19 cellular contexts compared by ENCODE assay signal in the genomic region with DNA sequence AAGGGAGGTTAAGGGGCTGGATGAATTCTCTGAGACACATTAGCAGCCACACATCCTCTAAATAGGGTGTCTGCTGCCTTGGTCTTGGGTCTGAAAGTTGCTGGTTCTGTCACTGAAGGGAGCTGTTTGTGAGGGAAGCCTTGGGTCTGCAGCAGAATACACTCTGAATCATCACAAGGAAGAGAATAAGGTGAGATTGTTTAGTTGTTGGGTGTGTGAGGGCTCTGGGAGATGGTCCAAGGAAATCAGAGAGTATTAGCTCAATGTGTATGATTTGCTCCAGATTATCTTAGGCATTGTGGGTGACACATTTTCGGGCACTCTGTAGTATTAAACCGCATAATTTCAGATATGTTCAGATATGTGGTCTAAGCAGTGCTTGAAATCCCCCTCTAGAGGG.
DNase-seq lines count a peak whose midpoint lies in the region; ATAC-seq, FAIRE-seq and TF ChIP-seq lines count a peak whose summit lies in the region.
"Had no signal": no experiment of that assay in that cellular context is flagged by ENCODE, and none has a peak within 500 bp of the region (broad histone marks: within the 10 kb centered on the region; RNA-seq: fewer than 3 reads in every experiment).

No MANE protein-coding gene starts in this region.

- no peak overlapping the region for H3K4ac ChIP-seq in neuronal stem cell (ENCODE audit: low read length)

- H3K18ac ChIP-seq in neuronal stem cell (ENCODE audit: low read length), result no peak overlapping the region

- H3K27me3 ChIP-seq in astrocyte (ENCODE audit: insufficient read depth, low read length) (no peaks in the 10 kb centered on the region), neuronal stem cell (ENCODE audit: control insufficient read depth in 3 of 3, insufficient read depth in 3 of 3, low read depth in 1 of 3, low read length in 3 of 3) (no peaks in the 10 kb centered on the region), ovary (no peaks in the 10 kb centered on the region)
- H3K27me3 ChIP-seq: BE2C had no signal

- peaks cover 2% of the 10 kb centered on the region for H3K4me1 Mint-ChIP-seq in astrocyte (ENCODE audit: low read depth, unreplicated experiment)
- H3K4me1 Mint-ChIP-seq in stimulated activated effector memory CD8-positive, alpha-beta T cell treated with anti-CD3 and anti-CD28 coated beads, Interleukin-12 subunit alpha, Interleukin-12 subunit beta, amount 100 ng/mL, for 72 hours, result no peaks in the 10 kb centered on the region
- H3K4me1 Mint-ChIP-seq: CD4-positive, alpha-beta memory T cell had no signal

- no peak overlapping the region for H4K91ac ChIP-seq in neuronal stem cell (ENCODE audit: low read depth, low read length, poor library complexity)

- H4K20me1 ChIP-seq in astrocyte (ENCODE audit: insufficient read depth, low read length), result no peaks in the 10 kb centered on the region

- no peak for TF ChIP-seq EP300 in ovary (IDR thresholded peaks at IDR 0.05)

- no peaks in the 10 kb centered on the region for H3K9me3 Mint-ChIP-seq in astrocyte (ENCODE audit: unreplicated experiment)
- H3K9me3 Mint-ChIP-seq in stimulated activated effector memory CD8-positive, alpha-beta T cell treated with anti-CD3 and anti-CD28 coated beads, Interleukin-12 subunit alpha, Interleukin-12 subunit beta, amount 100 ng/mL, for 72 hours, result peaks cover 3% of the 10 kb centered on the region
- H3K9me3 Mint-ChIP-seq: HFFc6 had no signal

- H3K27me3 Mint-ChIP-seq in astrocyte (ENCODE audit: low read depth, unreplicated experiment), result peaks cover 6% of the 10 kb centered on the region
- H3K27me3 Mint-ChIP-seq: CD4-positive, alpha-beta memory T cell had no signal

- no peak overlapping the region for H3K14ac ChIP-seq in neuronal stem cell (ENCODE audit: low read length)

- H3K9ac ChIP-seq in astrocyte (ENCODE audit: low read length), result no peak overlapping the region
- no peak overlapping the region for H3K9ac ChIP-seq in neuronal stem cell (ENCODE audit: low read depth, low read length, poor library complexity)

- FAIRE-seq in astrocyte (lab: Jason Lieb, UNC), result no peak
- FAIRE-seq: A549, G401.6, GM12892, GM19239 had no signal

- H3K4me1 ChIP-seq in astrocyte (ENCODE audit: insufficient read depth, low read length) (no peaks in the 10 kb centered on the region), neuronal stem cell (ENCODE audit: control insufficient read depth in 2 of 2, insufficient read depth in 1 of 2, low read depth in 1 of 2, low read length in 2 of 2) (no peaks in the 10 kb centered on the region), ovary (ENCODE audit: insufficient read depth) (no peaks in the 10 kb centered on the region)
- H3K4me1 ChIP-seq: A549, BE2C had no signal

- DNase-seq in M059J (ENCODE audit: low read depth), result peak; percentile 5
- peak; percentile 8 for DNase-seq in astrocyte (ENCODE audit: low read depth)
- no peak for DNase-seq in stimulated activated effector memory CD8-positive, alpha-beta T cell treated with anti-CD3 and anti-CD28 coated beads, Interleukin-12 subunit alpha, Interleukin-12 subunit beta, amount 100 ng/mL, for 72 hours (ENCODE audit: low spot score in 2 of 2)
- no peak for DNase-seq in GDM1 (lab: John Stamatoyannopoulos, UW)
- DNase-seq in neuronal stem cell (ENCODE audit: low spot score), result no peak
- no peak for DNase-seq in ovary
- DNase-seq: BE2C; CD4-positive, alpha-beta memory T cell; DMS79 treated with DMSO at 0.1 percent for 48 hours; EL; GOT3; HCEC 1CT; HFFc6 had no signal

- no peak overlapping the region for H3K4me3 Mint-ChIP-seq in astrocyte (ENCODE audit: unreplicated experiment)
- H3K4me3 Mint-ChIP-seq in stimulated activated effector memory CD8-positive, alpha-beta T cell treated with anti-CD3 and anti-CD28 coated beads, Interleukin-12 subunit alpha, Interleukin-12 subunit beta, amount 100 ng/mL, for 72 hours, result no peak overlapping the region
- H3K4me3 Mint-ChIP-seq: CD4-positive, alpha-beta memory T cell; HFFc6 had no signal

- H3K79me2 ChIP-seq in astrocyte (ENCODE audit: insufficient read depth, low read length), result no peaks in the 10 kb centered on the region

- H2BK15ac ChIP-seq in neuronal stem cell (ENCODE audit: low read length), result no peak overlapping the region

- no peaks in the 10 kb centered on the region for H3K79me1 ChIP-seq in neuronal stem cell (ENCODE audit: low read depth, low read length)

- no peak overlapping the region for H4K8ac ChIP-seq in neuronal stem cell (ENCODE audit: low read depth, low read length)

- H3K4me2 ChIP-seq in astrocyte (ENCODE audit: low read length) (no peak overlapping the region), neuronal stem cell (ENCODE audit: insufficient read depth, low read length, poor library complexity, severe bottlenecking) (no peak overlapping the region)
- H3K4me2 ChIP-seq: A549 had no signal

- TF ChIP-seq POLR2A in ovary (IDR thresholded peaks at IDR 0.05), result no peak

- TF ChIP-seq CTCF in astrocyte (IDR thresholded peaks at IDR 0.05; ENCODE audit: insufficient read depth, low read depth, low read length) (no peak), ovary (IDR thresholded peaks at IDR 0.05) (no peak)

- intact Hi-C loops in ovary (cut with DNase I), result no loop called here

- H3K36me3 Mint-ChIP-seq in astrocyte (ENCODE audit: low read depth, unreplicated experiment), result no peaks in the 10 kb centered on the region
- H3K36me3 Mint-ChIP-seq in stimulated activated effector memory CD8-positive, alpha-beta T cell treated with anti-CD3 and anti-CD28 coated beads, Interleukin-12 subunit alpha, Interleukin-12 subunit beta, amount 100 ng/mL, for 72 hours, result no peaks in the 10 kb centered on the region
- H3K36me3 Mint-ChIP-seq: CD4-positive, alpha-beta memory T cell had no signal

- H3K36me3 ChIP-seq in astrocyte (ENCODE audit: insufficient read depth, low read length), result no peaks in the 10 kb centered on the region
- no peaks in the 10 kb centered on the region for H3K36me3 ChIP-seq in neuronal stem cell (replicated peaks in 1 of 2; ENCODE audit: control insufficient read depth in 2 of 2, insufficient read depth in 2 of 2, low read length in 2 of 2)
- no peaks in the 10 kb centered on the region for H3K36me3 ChIP-seq in ovary
- H3K36me3 ChIP-seq: BE2C had no signal

- H2AFZ ChIP-seq in astrocyte (ENCODE audit: low read depth, low read length) (no peak overlapping the region), neuronal stem cell (ENCODE audit: low read length) (no peak overlapping the region)

- no peak overlapping the region for H2AK5ac ChIP-seq in neuronal stem cell (ENCODE audit: low read depth, low read length)

- H3K23ac ChIP-seq in neuronal stem cell (ENCODE audit: low read depth, low read length, poor library complexity), result no peak overlapping the region

- no peak overlapping the region for H2BK120ac ChIP-seq in neuronal stem cell (ENCODE audit: low read depth, low read length)

- no peak overlapping the region for H3K27ac ChIP-seq in astrocyte (ENCODE audit: low read depth, low read length)
- no peak overlapping the region for H3K27ac ChIP-seq in neuronal stem cell (replicated peaks; ENCODE audit: low read length)
- H3K27ac ChIP-seq in ovary, result no peak overlapping the region
- H3K27ac ChIP-seq: A549, HL-60 had no signal

- no peak overlapping the region for H2BK12ac ChIP-seq in neuronal stem cell (ENCODE audit: low read length)

- ATAC-seq in esophagus mucosa, result peak; percentile 73
- peak; percentile 8 for ATAC-seq in stimulated activated effector memory CD8-positive, alpha-beta T cell treated with anti-CD3 and anti-CD28 coated beads, Interleukin-12 subunit alpha, Interleukin-12 subunit beta, amount 100 ng/mL, for 72 hours
- ATAC-seq: A549 had no signal

- H2BK5ac ChIP-seq in neuronal stem cell (ENCODE audit: low read length), result no peak overlapping the region

- no peaks in the 10 kb centered on the region for H3K9me3 ChIP-seq in astrocyte (ENCODE audit: insufficient read depth, low read depth, low read length)
- H3K9me3 ChIP-seq in neuronal stem cell (replicated peaks in 1 of 2; ENCODE audit: control insufficient read depth in 2 of 2, insufficient read depth in 1 of 2, low read depth in 1 of 2, low read length in 2 of 2), result no peaks in the 10 kb centered on the region
- no peaks in the 10 kb centered on the region for H3K9me3 ChIP-seq in ovary
- H3K9me3 ChIP-seq: A549, BE2C had no signal

- H3K4me3 ChIP-seq in astrocyte (ENCODE audit: insufficient read depth, low read depth, low read length) (no peak overlapping the region), neuronal stem cell (ENCODE audit: low read length in 2 of 2) (no peak overlapping the region), ovary (no peak overlapping the region)
- H3K4me3 ChIP-seq: A549 had no signal

- no CpG with 5 or more reads among the region's 2 CpGs for WGBS in neuronal stem cell (ENCODE audit: extremely low coverage in 2 of 2, insufficient read length in 2 of 2, insufficient replicate concordance in 1 of 2), 2 donors
- 90 to 91% (median 90%) methylated on average over 2 of the region's 2 CpGs for WGBS in ovary, 3 donors

- no peak overlapping the region for H3K27ac Mint-ChIP-seq in astrocyte (ENCODE audit: unreplicated experiment)
- H3K27ac Mint-ChIP-seq in stimulated activated effector memory CD8-positive, alpha-beta T cell treated with anti-CD3 and anti-CD28 coated beads, Interleukin-12 subunit alpha, Interleukin-12 subunit beta, amount 100 ng/mL, for 72 hours, result no peak overlapping the region
- H3K27ac Mint-ChIP-seq: CD4-positive, alpha-beta memory T cell; HFFc6 had no signal

Comparison
In these comparisons a context has a peak if more than half of its experiments do, and no peak if none do; other contexts are left out.
1. DNase-seq: peak in M059J (single experiment) and astrocyte (single experiment); none in stimulated activated effector memory CD8-positive, alpha-beta T cell treated with anti-CD3 and anti-CD28 coated beads, Interleukin-12 subunit alpha, Interleukin-12 subunit beta, amount 100 ng/mL, for 72 hours (0 of 2), GDM1 (single experiment), neuronal stem cell (single experiment) and ovary (0 of 5).